9 cellular contexts compared by ENCODE assay signal in genomic region chr22:45268167-45268957, GRCh38. TPM values are rescaled to one million over a fixed set of nuclear protein-coding genes. Genes with fewer than 3 reads are reported as not detected.
DNase-seq lines count a peak whose midpoint lies in the region; ATAC-seq and TF ChIP-seq lines count a peak whose summit lies in the region.
"Had no signal": no experiment of that assay in that cellular context is flagged by ENCODE, and none has a peak within 500 bp of the region (broad histone marks: within the 10 kb centered on the region; RNA-seq: fewer than 3 reads in every experiment).

No MANE protein-coding gene starts in this region.

- H3K27me3 ChIP-seq in BE2C (no peaks in the 10 kb centered on the region), Peyer's patch (no peaks in the 10 kb centered on the region), mucosa of rectum (ENCODE audit: control insufficient read depth in 2 of 2, insufficient read depth in 2 of 2, low read length in 2 of 2) (no peaks in the 10 kb centered on the region)

- H3K9me3 ChIP-seq in BE2C (no peaks in the 10 kb centered on the region), Peyer's patch (no peaks in the 10 kb centered on the region), mucosa of rectum (ENCODE audit: control insufficient read depth in 2 of 2, low read length in 2 of 2) (no peaks in the 10 kb centered on the region)

- H3K27ac ChIP-seq in Peyer's patch (peak overlapping the region in 3 of 4 donors; percentile 2 to 42 (median 9)), mucosa of rectum (ENCODE audit: low read depth in 2 of 2, low read length in 2 of 2) (no peak overlapping the region)

- peak overlapping the region; percentile 51 for H3K27ac Mint-ChIP-seq in dendritic cell treated with granulocyte-macrophage colony-stimulating factor and Interleukin-4, amounts not matched to agents 40 ng/mL and 50 ng/mL, for 4 days

- DNase-seq in BE2C = peak; percentile 73
- DNase-seq in Peyer's patch = peak in 2 of 3 donors; percentile 59 to 62
- no peak for DNase-seq in GDM1 (lab: John Stamatoyannopoulos, UW)
- DNase-seq in NK-92 (lab: John Stamatoyannopoulos, UW; ENCODE audit: unreplicated experiment) = no peak

- H3K27me3 Mint-ChIP-seq in dendritic cell treated with granulocyte-macrophage colony-stimulating factor and Interleukin-4, amounts not matched to agents 40 ng/mL and 50 ng/mL, for 4 days = peaks cover 11% of the 10 kb centered on the region

- TF ChIP-seq POLR2A in Peyer's patch (IDR thresholded peaks at IDR 0.05) = no peak

- H3K4me1 Mint-ChIP-seq in dendritic cell treated with granulocyte-macrophage colony-stimulating factor and Interleukin-4, amounts not matched to agents 40 ng/mL and 50 ng/mL, for 4 days (ENCODE audit: low read depth) = peaks cover 57% of the 10 kb centered on the region

- H3K4me3 ChIP-seq in BE2C (ENCODE audit: low read depth, low read length) (peak overlapping the region; percentile 74), Peyer's patch (peak overlapping the region; percentile 41 to 70 (median 58)), mucosa of rectum (ENCODE audit: low read length in 2 of 2) (peak overlapping the region; percentile 63 to 81)
- H3K4me3 ChIP-seq: lung had no signal

- peaks cover 3% of the 10 kb centered on the region; the same call in 1 of the 2 replicates for H3K4me1 ChIP-seq in BE2C
- peaks cover 5 to 38% (median 15%) of the 10 kb centered on the region in 4 donors for H3K4me1 ChIP-seq in Peyer's patch
- H3K4me1 ChIP-seq in mucosa of rectum (ENCODE audit: control insufficient read depth in 2 of 2, insufficient read depth in 2 of 2, low read length in 2 of 2) = peaks cover 30 to 38% of the 10 kb centered on the region in 2 donors

- no peaks in the 10 kb centered on the region for H3K36me3 Mint-ChIP-seq in dendritic cell treated with granulocyte-macrophage colony-stimulating factor and Interleukin-4, amounts not matched to agents 40 ng/mL and 50 ng/mL, for 4 days (ENCODE audit: low read depth)

- ATAC-seq in GM21737 (IDR thresholded peaks at IDR 0.05; ENCODE audit: unreplicated experiment) = peak; percentile 19
- no peak for ATAC-seq in HG03460 (IDR thresholded peaks at IDR 0.05; ENCODE audit: unreplicated experiment)

- peak overlapping the region; percentile 52 to 65 for H3K9ac ChIP-seq in mucosa of rectum (ENCODE audit: low read depth in 1 of 2, low read length in 2 of 2)

- TF ChIP-seq CTCF in BE2C (IDR thresholded peaks at IDR 0.05; ENCODE audit: low read depth, low read length) (no peak), Peyer's patch (IDR thresholded peaks at IDR 0.05) (no peak)

- H3K9me3 Mint-ChIP-seq in dendritic cell treated with granulocyte-macrophage colony-stimulating factor and Interleukin-4, amounts not matched to agents 40 ng/mL and 50 ng/mL, for 4 days = no peaks in the 10 kb centered on the region

- H3K36me3 ChIP-seq in BE2C (no peaks in the 10 kb centered on the region), Peyer's patch (no peaks in the 10 kb centered on the region), mucosa of rectum (ENCODE audit: control insufficient read depth in 2 of 2, insufficient read depth in 2 of 2, low read length in 2 of 2) (no peaks in the 10 kb centered on the region)

- intact Hi-C loops in dendritic cell treated with granulocyte-macrophage colony-stimulating factor and Interleukin-4, amounts not matched to agents 40 ng/mL and 50 ng/mL, for 4 days (cut with micrococcal nuclease) = loop anchor here (2.0 to 10.0 kb wide), 3 partner anchors 46 to 284 kb away; no protein-coding TSS in a partner anchor

- H3K4me3 Mint-ChIP-seq in dendritic cell treated with granulocyte-macrophage colony-stimulating factor and Interleukin-4, amounts not matched to agents 40 ng/mL and 50 ng/mL, for 4 days = peak overlapping the region; percentile 78

RNA-seq across cellular contexts. Expression of gene UPK3A, which starts 16.4 kb away (rescaled TPM):
- not detected for polyA plus RNA-seq in BE2C (2012; ENCODE audit: insufficient read depth, insufficient read length, low read depth)
- 1 to 10 TPM in 1 of 4 donors, not detected in 3; 4.0 TPM for total RNA-seq in Peyer's patch
- total RNA-seq: lung had no signal

RNA-seq across cellular contexts. Expression of gene KIAA0930, which starts 27.7 kb away (rescaled TPM):
- 77.2 TPM for polyA plus RNA-seq in BE2C (2012; ENCODE audit: insufficient read depth, insufficient read length, low read depth)
- 10 to 100 TPM; 21.2 to 41.3 (median 27.8) TPM for total RNA-seq in Peyer's patch

RNA-seq across cellular contexts. Expression of gene FAM118A, which starts 41.4 kb away (rescaled TPM):
- polyA plus RNA-seq in BE2C (2012; ENCODE audit: insufficient read depth, insufficient read length, low read depth) = 50.9 TPM
- total RNA-seq in Peyer's patch = 1,000 to 10,000 TPM in 1 of 4 donors, 100 to 1,000 TPM in 1, 10 to 100 TPM in 2; 46.4 to 1,083 (median 189) TPM

Comparison
In these comparisons a context has a peak if more than half of its experiments do, and no peak if none do; other contexts are left out.
1. DNase-seq: peak in BE2C (single experiment) and Peyer's patch (2 of 3); none in GDM1 (single experiment) and NK-92 (single experiment).
2. H3K27ac ChIP-seq: peak in Peyer's patch (3 of 4); none in mucosa of rectum (0 of 2).
3. Peak in every context shown above with its lines, with median percentiles within 50 percentile points of each other: H3K4me3 ChIP-seq.